ENCODE assay signal across 12 cellular contexts in genomic region chr6:52307900-52308372, GRCh38. TPM values are rescaled to one million over a fixed set of nuclear protein-coding genes. Genes with fewer than 3 reads are reported as not detected.
A peak's percentile ranks its signal among the peaks of the same experiment; 100 is the strongest.
DNase-seq lines count a peak whose midpoint lies in the region; ATAC-seq, FAIRE-seq and TF ChIP-seq lines count a peak whose summit lies in the region.
"Had no signal": no experiment of that assay in that cellular context is flagged by ENCODE, and none has a peak within 500 bp of the region (broad histone marks: within the 10 kb centered on the region; RNA-seq: fewer than 3 reads in every experiment).

No MANE protein-coding gene starts in this region.

- POLR2A ChIA-PET in MCF 10A (lab: Yijun Ruan, JAX) = interaction anchor here (1.5 kb wide), 1 partner anchor 23 kb away, joined by 3 read pairs; no protein-coding TSS in a partner anchor
- POLR2A ChIA-PET in T-cell (lab: Charles Lee) = interaction anchor here (0.7 kb wide), 3 partner anchors 24 to 1195 kb away, joined by 3 to 5 read pairs (median 4); partner anchors contain the start of gene MCM3 (in 1 of the 2)

- H3K27ac Mint-ChIP-seq in MCF 10A (ENCODE audit: low read depth, unreplicated experiment) = no peak overlapping the region
- peak overlapping the region; percentile 95 to 98 for H3K27ac Mint-ChIP-seq in T-cell

- in situ Hi-C loops in mammary epithelial cell (cut with MboI; ENCODE audit: low sequenced_read_pairs in 2 of 2) = no loop called here

- no peaks in the 10 kb centered on the region for H3K36me3 ChIP-seq in mammary epithelial cell (ENCODE audit: insufficient read depth, low read length)
- H3K36me3 ChIP-seq in keratinocyte (ENCODE audit: control insufficient read depth in 2 of 2, extremely low read depth in 1 of 2, insufficient read depth in 2 of 2, low read length in 2 of 2) = no peaks in the 10 kb centered on the region
- no peaks in the 10 kb centered on the region for H3K36me3 ChIP-seq in upper lobe of right lung
- H3K36me3 ChIP-seq in WERI-Rb-1 = no peaks in the 10 kb centered on the region
- H3K36me3 ChIP-seq: colonic mucosa had no signal

- H3K27me3 ChIP-seq in mammary epithelial cell (ENCODE audit: insufficient read depth, low read length) = no peaks in the 10 kb centered on the region
- H3K27me3 ChIP-seq in keratinocyte (ENCODE audit: control insufficient read depth, extremely low read depth, insufficient read depth, low read length) = no peaks in the 10 kb centered on the region
- no peaks in the 10 kb centered on the region for H3K27me3 ChIP-seq in upper lobe of right lung
- no peaks in the 10 kb centered on the region for H3K27me3 ChIP-seq in WERI-Rb-1 (ENCODE audit: insufficient read depth, low read depth, severe bottlenecking)
- H3K27me3 ChIP-seq: colonic mucosa had no signal

- FAIRE-seq in keratinocyte (lab: Jason Lieb, UNC) = no peak

- H3K9ac ChIP-seq in mammary epithelial cell (ENCODE audit: insufficient read depth, low read length) (no peak overlapping the region), keratinocyte (ENCODE audit: control insufficient read depth, extremely low read depth, insufficient read depth, low read length) (no peak overlapping the region)

- intact Hi-C loops in mammary epithelial cell (cut with micrococcal nuclease) = no loop called here
- intact Hi-C loops in MCF 10A (cut with micrococcal nuclease) = no loop called here
- intact Hi-C loops in upper lobe of right lung (cut with DNase I) = loop anchor here (10.0 kb wide), 1 partner anchor 87 kb away; no protein-coding TSS in a partner anchor

- H3K4me3 Mint-ChIP-seq in MCF 10A (ENCODE audit: unreplicated experiment) = no peak overlapping the region
- peak overlapping the region; percentile 53 to 75 (median 54) for H3K4me3 Mint-ChIP-seq in T-cell

- H3K9me3 Mint-ChIP-seq in MCF 10A (ENCODE audit: unreplicated experiment) (no peaks in the 10 kb centered on the region), T-cell (no peaks in the 10 kb centered on the region)

- H3K79me2 ChIP-seq in mammary epithelial cell (ENCODE audit: insufficient read depth, low read length) = no peaks in the 10 kb centered on the region
- H3K79me2 ChIP-seq in keratinocyte (ENCODE audit: control insufficient read depth, insufficient read depth, low read length) = no peaks in the 10 kb centered on the region

- H3K9me3 ChIP-seq in mammary epithelial cell (replicated peaks; ENCODE audit: insufficient read depth, low read length) (no peaks in the 10 kb centered on the region), keratinocyte (ENCODE audit: control insufficient read depth, low read depth, low read length) (no peaks in the 10 kb centered on the region), upper lobe of right lung (no peaks in the 10 kb centered on the region), WERI-Rb-1 (ENCODE audit: severe bottlenecking) (no peaks in the 10 kb centered on the region)
- H3K9me3 ChIP-seq: colonic mucosa had no signal

- no peak for TF ChIP-seq CTCF in mammary epithelial cell (conservative IDR thresholded peaks at IDR 0.05 in 1 of 2, IDR thresholded peaks at IDR 0.05 in 1 of 2; ENCODE audit: extremely low read depth in 1 of 2, insufficient read depth in 1 of 2, low read depth in 1 of 2, low read length in 2 of 2)
- no peak for TF ChIP-seq CTCF in MCF 10A (IDR thresholded peaks at IDR 0.05; ENCODE audit: unreplicated experiment)
- no peak for TF ChIP-seq CTCF in keratinocyte (optimal IDR thresholded peaks at IDR 0.05 in 1 of 3, IDR thresholded peaks at IDR 0.05 in 1 of 3, conservative IDR thresholded peaks at IDR 0.05 in 1 of 3; ENCODE audit: extremely low read depth in 1 of 3, insufficient read depth in 2 of 3, low read length in 3 of 3)
- TF ChIP-seq CTCF in upper lobe of right lung (IDR thresholded peaks at IDR 0.05) = no peak
- no peak for TF ChIP-seq CTCF in WERI-Rb-1 (IDR thresholded peaks at IDR 0.05; ENCODE audit: low read depth, low read length)

- H2AFZ ChIP-seq in mammary epithelial cell (ENCODE audit: low read depth, low read length) (peak overlapping the region; percentile 37), keratinocyte (ENCODE audit: control insufficient read depth, low read length) (peak overlapping the region; percentile 53)

- dilution Hi-C loops in mammary epithelial cell (cut with HindIII; ENCODE audit: low sequenced_read_pairs) (no loop called here), keratinocyte (cut with MboI; ENCODE audit: extremely low pct_ligation_motif_present, low sequenced_read_pairs) (no loop called here)

- ATAC-seq in T-cell (replicated peaks in 1 of 4) (peak; percentile 56 to 66 (median 64)), upper lobe of right lung (no peak), HG03135 (IDR thresholded peaks at IDR 0.05; ENCODE audit: unreplicated experiment) (no peak), GM19035 (IDR thresholded peaks at IDR 0.05; ENCODE audit: unreplicated experiment) (no peak)

- no peak overlapping the region for H3K4me3 ChIP-seq in mammary epithelial cell (replicated peaks in 1 of 3; ENCODE audit: insufficient read depth in 1 of 3, low read depth in 2 of 3, low read length in 3 of 3)
- no peak overlapping the region for H3K4me3 ChIP-seq in keratinocyte (ENCODE audit: control insufficient read depth in 2 of 3, extremely low read depth in 1 of 3, insufficient read depth in 2 of 3, low read depth in 1 of 3, low read length in 3 of 3)
- no peak overlapping the region for H3K4me3 ChIP-seq in upper lobe of right lung
- no peak overlapping the region for H3K4me3 ChIP-seq in WERI-Rb-1 (ENCODE audit: low read depth, low read length)
- H3K4me3 ChIP-seq: colonic mucosa had no signal

- CTCF ChIA-PET in mammary epithelial cell (lab: Charles Lee; ENCODE audit: low non-redundant PET) = interaction anchor here (0.5 to 0.6 kb wide), 2 partner anchors 63 to 1186 kb away, joined by 3 to 16 read pairs; no protein-coding TSS in a partner anchor
- CTCF ChIA-PET in MCF 10A (lab: Yijun Ruan, JAX) = interaction anchor here (1.1 kb wide), 1 partner anchor 82 kb away, joined by 4 read pairs; no protein-coding TSS in a partner anchor
- CTCF ChIA-PET in T-cell (lab: Charles Lee) = interaction anchor here in 1 of 2 donors (0.7 to 2.0 kb wide), 5 partner anchors 22 to 337 kb away, joined by 3 to 12 read pairs (median 4); partner anchors contain the start of genes EFHC1 and MCM3

- BruUV-seq in mammary epithelial cell (replicated peaks; lab: Mats Ljungman, UMichigan) (no TSS peak), MCF 10A (replicated peaks; lab: Mats Ljungman, UMichigan) (no TSS peak)

- no peak overlapping the region for H3K27ac ChIP-seq in mammary epithelial cell (ENCODE audit: insufficient read depth, low read depth, low read length)
- H3K27ac ChIP-seq in keratinocyte (ENCODE audit: control insufficient read depth, insufficient read depth, low read length) = no peak overlapping the region
- peak overlapping the region; percentile 56 for H3K27ac ChIP-seq in upper lobe of right lung
- H3K27ac ChIP-seq in WERI-Rb-1 = no peak overlapping the region
- H3K27ac ChIP-seq: colonic mucosa had no signal

- no peaks in the 10 kb centered on the region for H3K4me1 ChIP-seq in mammary epithelial cell (ENCODE audit: insufficient read depth, low read length)
- no peaks in the 10 kb centered on the region for H3K4me1 ChIP-seq in keratinocyte (ENCODE audit: control insufficient read depth, extremely low read depth, insufficient read depth, low read length)
- H3K4me1 ChIP-seq in upper lobe of right lung = peaks cover 39% of the 10 kb centered on the region

- H4K20me1 ChIP-seq in mammary epithelial cell (ENCODE audit: insufficient read depth, low read length) (no peaks in the 10 kb centered on the region), keratinocyte (ENCODE audit: control insufficient read depth, extremely low read depth, insufficient read depth, low read length) (no peaks in the 10 kb centered on the region)

- DNase-seq in mammary epithelial cell (no peak), MCF 10A (ENCODE audit: unreplicated experiment) (no peak), T-cell (peak in 4 of 34 experiments; percentile 15 to 25 (median 18)), keratinocyte (ENCODE audit: low read depth, low spot score) (no peak), upper lobe of right lung (no peak), WERI-Rb-1 (no peak)
- DNase-seq: colonic mucosa, head of caudate nucleus, NCI-H526 treated with DMSO at 0.1 percent for 48 hours, SW 1271 had no signal

- H3K27me3 Mint-ChIP-seq in MCF 10A (ENCODE audit: insufficient read depth, unreplicated experiment) = no peaks in the 10 kb centered on the region
- no peaks in the 10 kb centered on the region for H3K27me3 Mint-ChIP-seq in T-cell

- no peak overlapping the region for H3K4me2 ChIP-seq in mammary epithelial cell (ENCODE audit: insufficient read depth, low read depth, low read length)
- H3K4me2 ChIP-seq in keratinocyte (ENCODE audit: control insufficient read depth, extremely low read depth, insufficient read depth, low read depth, low read length) = no peak overlapping the region

- 43% methylated on average over 1 of the region's 1 CpG for WGBS in mammary epithelial cell (ENCODE audit: low coverage, missing lambda C conversion rate)

- no peaks in the 10 kb centered on the region for H3K4me1 Mint-ChIP-seq in MCF 10A (ENCODE audit: insufficient read depth, unreplicated experiment)
- H3K4me1 Mint-ChIP-seq in T-cell = peaks cover 83 to 96% (median 89%) of the 10 kb centered on the region in 3 donors

- no peaks in the 10 kb centered on the region for H3K9me1 ChIP-seq in keratinocyte (ENCODE audit: control insufficient read depth, extremely low read depth, insufficient read depth, low read length)

- no peaks in the 10 kb centered on the region for H3K36me3 Mint-ChIP-seq in MCF 10A (ENCODE audit: insufficient read depth, unreplicated experiment)
- no peaks in the 10 kb centered on the region for H3K36me3 Mint-ChIP-seq in T-cell

RNA-seq across cellular contexts. Expression of gene MCM3, which starts 23.4 kb away (rescaled TPM):
- total RNA-seq in mammary epithelial cell = 10 to 100 TPM; 23.5 to 69.5 TPM
- polyA plus RNA-seq in mammary epithelial cell = 127 TPM
- polyA minus RNA-seq in mammary epithelial cell = 152 TPM
- total RNA-seq in MCF 10A (2022) = 16.3 and 24.9 TPM in 2 replicates
- 10 to 100 TPM; 22.9 to 52.1 (median 47.5) TPM for total RNA-seq in T-cell
- polyA plus RNA-seq in keratinocyte = 30.1 to 70.5 TPM (median 60.9 TPM) in 3 replicates
- 16.9 TPM for polyA plus RNA-seq in keratinocyte (2011; ENCODE audit: low read depth)
- 29.7 and 32.3 TPM in 2 replicates for polyA plus RNA-seq in keratinocyte (2011; cell fraction: cytosol; rRNA removed)
- 47.7 and 50.8 TPM in 2 replicates for polyA plus RNA-seq in keratinocyte (2011; cell fraction: nucleus; rRNA removed)
- 8.6 and 46.4 TPM in 2 replicates for polyA plus RNA-seq in keratinocyte (2012; ENCODE audit: low replicate concordance)
- 37.4 to 71.2 TPM (median 64.5 TPM) in 3 replicates for polyA minus RNA-seq in keratinocyte
- polyA minus RNA-seq in keratinocyte (2011; cell fraction: cytosol; rRNA and poly(A)+ RNA removed) = 26.1 TPM
- 22.8 and 33.5 TPM in 2 replicates for polyA minus RNA-seq in keratinocyte (2011; cell fraction: nucleus; rRNA and poly(A)+ RNA removed)
- total RNA-seq in upper lobe of right lung = 26.3 TPM

RNA-seq across cellular contexts. Expression of gene PAQR8, which starts 54.0 kb away (rescaled TPM):
- 1 to 10 TPM in 1 of 2 donors, under 1 TPM in 1; 0.17 to 3.4 TPM for total RNA-seq in mammary epithelial cell
- polyA plus RNA-seq in mammary epithelial cell = 1.4 TPM
- polyA minus RNA-seq in mammary epithelial cell = 2.2 TPM
- 1.8 and 1.9 TPM in 2 replicates for total RNA-seq in MCF 10A (2022)
- total RNA-seq in T-cell = 10 to 100 TPM; 12.0 to 35.2 (median 30.2) TPM
- polyA plus RNA-seq in keratinocyte = 0.80 to 1.6 TPM (median 1.3 TPM) in 3 replicates
- 0.14 TPM for polyA plus RNA-seq in keratinocyte (2011; ENCODE audit: low read depth)
- polyA plus RNA-seq in keratinocyte (2011; cell fraction: cytosol; rRNA removed) = 0.69 and 0.71 TPM in 2 replicates
- 1.1 and 1.3 TPM in 2 replicates for polyA plus RNA-seq in keratinocyte (2011; cell fraction: nucleus; rRNA removed)
- polyA plus RNA-seq in keratinocyte (2012; ENCODE audit: low replicate concordance) = 0.41 and 1.4 TPM in 2 replicates
- polyA minus RNA-seq in keratinocyte = 1.5 to 2.4 TPM (median 1.6 TPM) in 3 replicates
- polyA minus RNA-seq in keratinocyte (2011; cell fraction: cytosol; rRNA and poly(A)+ RNA removed) = 3.6 TPM
- 1.4 and 1.6 TPM in 2 replicates for polyA minus RNA-seq in keratinocyte (2011; cell fraction: nucleus; rRNA and poly(A)+ RNA removed)
- 5.8 TPM for total RNA-seq in upper lobe of right lung

Comparison
In these comparisons a context has a peak if more than half of its experiments do, and no peak if none do; other contexts are left out.
1. ATAC-seq: peak in T-cell (4 of 4); none in upper lobe of right lung (single experiment), HG03135 (single experiment) and GM19035 (single experiment).